10 cellular contexts compared by ENCODE assay signal in genomic region chr20:37396520-37397075, GRCh38.
A peak's percentile ranks its signal among the peaks of the same experiment; 100 is the strongest.
DNase-seq lines count a peak whose midpoint lies in the region; ATAC-seq and TF ChIP-seq lines count a peak whose summit lies in the region.
"Had no signal": no experiment of that assay in that cellular context is flagged by ENCODE, and none has a peak within 500 bp of the region (broad histone marks: within the 10 kb centered on the region; RNA-seq: fewer than 3 reads in every experiment).

No MANE protein-coding gene starts in this region.

- ATAC-seq in HG03095 (IDR thresholded peaks at IDR 0.05; ENCODE audit: unreplicated experiment) = no peak
- ATAC-seq: pancreas had no signal

- peak; percentile 15 for TF ChIP-seq CTCF in NB4 (IDR thresholded peaks at IDR 0.05; ENCODE audit: low read depth, low read length)

- DNase-seq in NB4 (ENCODE audit: low read depth) (peak; percentile 83), NCI-H524 (lab: John Stamatoyannopoulos, UW) (peak; percentile 95 to 98), ecto neural progenitor cell (ENCODE audit: low spot score) (peak; percentile 95), retina (peak; percentile 96), SKM-1 (lab: John Stamatoyannopoulos, UW; ENCODE audit: unreplicated experiment) (no peak)
- no peak for DNase-seq in activated effector memory CD4-positive, alpha-beta T cell treated with anti-CD3 and anti-CD28 coated beads, Interleukin-2, amount 50 U/mL, for 16 hours
- DNase-seq: activated CD4-positive, alpha-beta T cell treated with anti-CD3 and anti-CD28 coated beads for 1 hour; activated gamma-delta T cell treated with Interleukin-2 at 50 U/mL for 16 hours had no signal

- no peak for TF ChIP-seq POLR2A in NB4 (IDR thresholded peaks at IDR 0.05; ENCODE audit: extremely low read depth, insufficient read length)

- no peak overlapping the region for H3K4me3 ChIP-seq in NB4 (ENCODE audit: low read depth, low read length)
- H3K4me3 ChIP-seq: pancreas had no signal

Comparison
In these comparisons a context has a peak if more than half of its experiments do, and no peak if none do; other contexts are left out.
1. DNase-seq: peak in NB4 (single experiment), NCI-H524 (2 of 2), ecto neural progenitor cell (single experiment) and retina (single experiment); none in activated effector memory CD4-positive, alpha-beta T cell treated with anti-CD3 and anti-CD28 coated beads, Interleukin-2, amount 50 U/mL, for 16 hours (single experiment) and SKM-1 (single experiment).